1 cellular context compared by ENCODE assay signal in the genomic region with DNA sequence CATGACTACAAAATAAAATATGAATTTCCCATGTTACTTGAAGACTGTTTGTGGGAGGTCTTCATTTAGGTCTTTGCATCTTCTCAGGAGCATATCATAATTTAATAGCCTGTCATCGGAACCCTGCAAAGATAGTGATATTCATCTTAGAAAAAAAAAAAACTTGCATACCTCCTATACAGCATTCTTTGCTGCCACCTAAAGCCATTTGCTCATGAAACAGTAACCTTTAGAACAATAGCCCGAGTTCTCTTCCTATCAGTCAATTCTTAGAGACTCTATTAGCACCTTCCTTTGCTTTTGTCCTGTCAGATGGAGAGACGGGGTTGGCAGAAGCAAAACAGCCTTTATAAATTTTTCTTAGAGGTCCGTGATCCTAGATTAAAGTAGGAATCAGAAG.
TF ChIP-seq lines count a peak whose summit lies in the region.

No MANE protein-coding gene starts in this region.

TF ChIP-seq in GM23338, 12 proteins besides CTCF, POLR2A, EP300 and RAD21:
- TF ChIP-seq, protein P1, sequence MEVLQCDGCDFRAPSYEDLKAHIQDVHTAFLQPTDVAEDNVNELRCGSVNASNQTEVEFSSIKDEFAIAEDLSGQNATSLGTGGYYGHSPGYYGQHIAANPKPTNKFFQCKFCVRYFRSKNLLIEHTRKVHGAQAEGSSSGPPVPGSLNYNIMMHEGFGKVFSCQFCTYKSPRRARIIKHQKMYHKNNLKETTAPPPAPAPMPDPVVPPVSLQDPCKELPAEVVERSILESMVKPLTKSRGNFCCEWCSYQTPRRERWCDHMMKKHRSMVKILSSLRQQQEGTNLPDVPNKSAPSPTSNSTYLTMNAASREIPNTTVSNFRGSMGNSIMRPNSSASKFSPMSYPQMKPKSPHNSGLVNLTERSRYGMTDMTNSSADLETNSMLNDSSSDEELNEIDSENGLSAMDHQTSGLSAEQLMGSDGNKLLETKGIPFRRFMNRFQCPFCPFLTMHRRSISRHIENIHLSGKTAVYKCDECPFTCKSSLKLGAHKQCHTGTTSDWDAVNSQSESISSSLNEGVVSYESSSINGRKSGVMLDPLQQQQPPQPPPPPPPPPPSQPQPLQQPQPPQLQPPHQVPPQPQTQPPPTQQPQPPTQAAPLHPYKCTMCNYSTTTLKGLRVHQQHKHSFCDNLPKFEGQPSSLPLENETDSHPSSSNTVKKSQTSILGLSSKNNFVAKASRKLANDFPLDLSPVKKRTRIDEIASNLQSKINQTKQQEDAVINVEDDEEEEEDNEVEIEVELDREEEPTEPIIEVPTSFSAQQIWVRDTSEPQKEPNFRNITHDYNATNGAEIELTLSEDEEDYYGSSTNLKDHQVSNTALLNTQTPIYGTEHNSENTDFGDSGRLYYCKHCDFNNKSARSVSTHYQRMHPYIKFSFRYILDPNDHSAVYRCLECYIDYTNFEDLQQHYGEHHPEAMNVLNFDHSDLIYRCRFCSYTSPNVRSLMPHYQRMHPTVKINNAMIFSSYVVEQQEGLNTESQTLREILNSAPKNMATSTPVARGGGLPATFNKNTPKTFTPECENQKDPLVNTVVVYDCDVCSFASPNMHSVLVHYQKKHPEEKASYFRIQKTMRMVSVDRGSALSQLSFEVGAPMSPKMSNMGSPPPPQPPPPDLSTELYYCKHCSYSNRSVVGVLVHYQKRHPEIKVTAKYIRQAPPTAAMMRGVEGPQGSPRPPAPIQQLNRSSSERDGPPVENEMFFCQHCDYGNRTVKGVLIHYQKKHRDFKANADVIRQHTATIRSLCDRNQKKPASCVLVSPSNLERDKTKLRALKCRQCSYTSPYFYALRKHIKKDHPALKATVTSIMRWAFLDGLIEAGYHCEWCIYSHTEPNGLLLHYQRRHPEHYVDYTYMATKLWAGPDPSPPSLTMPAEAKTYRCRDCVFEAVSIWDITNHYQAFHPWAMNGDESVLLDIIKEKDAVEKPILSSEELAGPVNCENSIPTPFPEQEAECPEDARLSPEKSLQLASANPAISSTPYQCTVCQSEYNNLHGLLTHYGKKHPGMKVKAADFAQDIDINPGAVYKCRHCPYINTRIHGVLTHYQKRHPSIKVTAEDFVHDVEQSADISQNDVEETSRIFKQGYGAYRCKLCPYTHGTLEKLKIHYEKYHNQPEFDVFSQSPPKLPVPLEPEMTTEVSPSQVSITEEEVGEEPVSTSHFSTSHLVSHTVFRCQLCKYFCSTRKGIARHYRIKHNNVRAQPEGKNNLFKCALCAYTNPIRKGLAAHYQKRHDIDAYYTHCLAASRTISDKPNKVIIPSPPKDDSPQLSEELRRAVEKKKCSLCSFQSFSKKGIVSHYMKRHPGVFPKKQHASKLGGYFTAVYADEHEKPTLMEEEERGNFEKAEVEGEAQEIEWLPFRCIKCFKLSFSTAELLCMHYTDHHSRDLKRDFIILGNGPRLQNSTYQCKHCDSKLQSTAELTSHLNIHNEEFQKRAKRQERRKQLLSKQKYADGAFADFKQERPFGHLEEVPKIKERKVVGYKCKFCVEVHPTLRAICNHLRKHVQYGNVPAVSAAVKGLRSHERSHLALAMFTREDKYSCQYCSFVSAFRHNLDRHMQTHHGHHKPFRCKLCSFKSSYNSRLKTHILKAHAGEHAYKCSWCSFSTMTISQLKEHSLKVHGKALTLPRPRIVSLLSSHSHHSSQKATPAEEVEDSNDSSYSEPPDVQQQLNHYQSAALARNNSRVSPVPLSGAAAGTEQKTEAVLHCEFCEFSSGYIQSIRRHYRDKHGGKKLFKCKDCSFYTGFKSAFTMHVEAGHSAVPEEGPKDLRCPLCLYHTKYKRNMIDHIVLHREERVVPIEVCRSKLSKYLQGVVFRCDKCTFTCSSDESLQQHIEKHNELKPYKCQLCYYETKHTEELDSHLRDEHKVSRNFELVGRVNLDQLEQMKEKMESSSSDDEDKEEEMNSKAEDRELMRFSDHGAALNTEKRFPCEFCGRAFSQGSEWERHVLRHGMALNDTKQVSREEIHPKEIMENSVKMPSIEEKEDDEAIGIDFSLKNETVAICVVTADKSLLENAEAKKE (CRISPR knock-in tag; IDR thresholded peaks at IDR 0.05), result no peak
- TF ChIP-seq STAT1 (IDR thresholded peaks at IDR 0.05; ENCODE audit: unreplicated experiment), result no peak
- TF ChIP-seq JUNB (IDR thresholded peaks at IDR 0.05; ENCODE audit: unreplicated experiment), result no peak
- TF ChIP-seq CREB1 (CRISPR knock-in tag; IDR thresholded peaks at IDR 0.05; ENCODE audit: low read depth), result no peak
TF ChIP-seq in GM23338: peak in this region for 0.
